ENCODE assay signal across 1 cellular context in genomic region chr17:48338720-48339119, GRCh38.
TF ChIP-seq lines count a peak whose summit lies in the region.

No MANE protein-coding gene starts in this region.

TF ChIP-seq in A549, 52 proteins besides CTCF, POLR2A, EP300 and RAD21 (continued from another document):
- no peak for TF ChIP-seq REST (IDR thresholded peaks at IDR 0.05)
- TF ChIP-seq SREBF2 (IDR thresholded peaks at IDR 0.05): no peak
- TF ChIP-seq HES2 (IDR thresholded peaks at IDR 0.05): no peak
- no peak for TF ChIP-seq RFX5 (IDR thresholded peaks at IDR 0.05)
- no peak for TF ChIP-seq TFCP2L1 (CRISPR knock-in tag; IDR thresholded peaks at IDR 0.05)
- TF ChIP-seq TP53 (CRISPR knock-in tag; IDR thresholded peaks at IDR 0.05): no peak
- TF ChIP-seq JUN (IDR thresholded peaks at IDR 0.05): no peak
- no peak for TF ChIP-seq ATOH8 (CRISPR knock-in tag; IDR thresholded peaks at IDR 0.05; ENCODE audit: low read depth)
- no peak for TF ChIP-seq ZC3H11A (IDR thresholded peaks at IDR 0.05)
- no peak for TF ChIP-seq KDM1A (IDR thresholded peaks at IDR 0.05; ENCODE audit: low read depth)
- no peak for TF ChIP-seq MAFK (IDR thresholded peaks at IDR 0.05; ENCODE audit: partially characterized antibody)
- no peak for TF ChIP-seq NPAS2 (CRISPR knock-in tag; IDR thresholded peaks at IDR 0.05; ENCODE audit: borderline replicate concordance)
- TF ChIP-seq CHD4 (IDR thresholded peaks at IDR 0.05; ENCODE audit: borderline replicate concordance): no peak
- TF ChIP-seq NR3C1 (IDR thresholded peaks at IDR 0.05): no peak
